Comparison of ENCODE assay signal across 15 cellular contexts in the genomic region with DNA sequence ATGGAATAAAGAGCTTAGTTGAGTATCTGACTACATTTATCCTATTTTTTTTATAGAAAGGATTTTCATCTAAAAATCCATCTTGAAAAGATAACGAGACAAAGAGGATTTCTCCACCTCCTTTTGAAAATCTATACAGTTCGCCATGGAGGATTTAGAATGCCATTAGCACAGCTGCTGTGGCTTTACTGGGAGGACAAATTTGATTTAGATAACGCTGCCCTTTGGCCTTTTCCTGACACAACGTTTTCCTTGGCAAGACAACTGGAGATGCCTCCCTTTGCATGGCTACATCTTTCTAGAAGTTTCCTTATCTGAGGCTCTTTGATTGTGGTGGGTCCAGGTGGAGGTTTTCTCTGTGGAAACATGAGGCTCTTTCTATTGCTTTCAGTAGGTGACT.
"Had no signal": no experiment of that assay in that cellular context is flagged by ENCODE, and none has a peak within 500 bp of the region (broad histone marks: within the 10 kb centered on the region; RNA-seq: fewer than 3 reads in every experiment).

No MANE protein-coding gene starts in this region.

- H3K36me3 Mint-ChIP-seq: brain; mesothelial cell of epicardium; neural progenitor cell; stimulated activated effector memory CD8-positive, alpha-beta T cell treated with anti-CD3 and anti-CD28 coated beads, Interleukin-12 subunit alpha, Interleukin-12 subunit beta, amount 100 ng/mL, for 72 hours had no signal

- H3K27me3 ChIP-seq: foreskin keratinocyte, neural progenitor cell, ovary, upper lobe of left lung had no signal

- DNase-seq: activated CD4-positive, alpha-beta T cell treated with anti-CD3 and anti-CD28 coated beads, Interleukin-2, amount 10 ng/mL, durations not matched to agents 7 days and 5 days; activated T-cell treated with anti-CD3 and anti-CD28 coated beads for 4 hours; cortex of kidney; effector CD4-positive, alpha-beta T cell; foreskin keratinocyte; lower lobe of right lung; ovary; SW 1271; upper lobe of left lung had no signal

- H3K4me3 ChIP-seq: lower lobe of right lung, neural progenitor cell, ovary, upper lobe of left lung had no signal

- H3K9ac ChIP-seq: neural progenitor cell had no signal

- H3K27ac ChIP-seq: foreskin keratinocyte, lower lobe of right lung, neural progenitor cell, ovary had no signal

- H3K9me3 Mint-ChIP-seq: activated T-helper 17 cell treated with anti-CD3 and anti-CD28 coated beads, Interleukin-2, amount 50 U/mL, for 72 hours; brain; mesothelial cell of epicardium; neural progenitor cell; stimulated activated effector memory CD8-positive, alpha-beta T cell treated with anti-CD3 and anti-CD28 coated beads, Interleukin-12 subunit alpha, Interleukin-12 subunit beta, amount 100 ng/mL, for 72 hours had no signal

- H3K27me3 Mint-ChIP-seq: activated CD4-positive, alpha-beta T cell treated with anti-CD3 and anti-CD28 coated beads, Interleukin-2, amount 10 ng/mL, durations not matched to agents 7 days and 5 days; activated T-helper 17 cell treated with anti-CD3 and anti-CD28 coated beads, Interleukin-2, amount 50 U/mL, for 72 hours; brain had no signal

- H3K27ac Mint-ChIP-seq: activated CD4-positive, alpha-beta T cell treated with anti-CD3 and anti-CD28 coated beads, Interleukin-2, amount 10 ng/mL, durations not matched to agents 7 days and 5 days; activated naive CD4-positive, alpha-beta T cell treated with anti-CD3 and anti-CD28 coated beads, Interleukin-2, amount 50 U/mL, for 72 hours; activated T-helper 17 cell treated with anti-CD3 and anti-CD28 coated beads, Interleukin-2, amount 50 U/mL, for 72 hours; brain; mesothelial cell of epicardium; neural progenitor cell; stimulated activated effector memory CD8-positive, alpha-beta T cell treated with anti-CD3 and anti-CD28 coated beads, Interleukin-12 subunit alpha, Interleukin-12 subunit beta, amount 100 ng/mL, for 72 hours had no signal

- H3K4me3 Mint-ChIP-seq: activated CD4-positive, alpha-beta T cell treated with anti-CD3 and anti-CD28 coated beads, Interleukin-2, amount 10 ng/mL, durations not matched to agents 7 days and 5 days; activated T-helper 17 cell treated with anti-CD3 and anti-CD28 coated beads, Interleukin-2, amount 50 U/mL, for 72 hours; brain; mesothelial cell of epicardium; neural progenitor cell; stimulated activated effector memory CD8-positive, alpha-beta T cell treated with anti-CD3 and anti-CD28 coated beads, Interleukin-12 subunit alpha, Interleukin-12 subunit beta, amount 100 ng/mL, for 72 hours had no signal

- H3K9me3 ChIP-seq: lower lobe of right lung, ovary, upper lobe of left lung had no signal

- H3K36me3 ChIP-seq: lower lobe of right lung, neural progenitor cell, ovary, upper lobe of left lung had no signal

- ATAC-seq: activated naive CD4-positive, alpha-beta T cell treated with anti-CD3 and anti-CD28 coated beads, Interleukin-2, amount 50 U/mL, for 72 hours; activated T-helper 17 cell treated with anti-CD3 and anti-CD28 coated beads, Interleukin-2, amount 50 U/mL, for 72 hours; foreskin keratinocyte; lower lobe of right lung; stimulated activated effector memory CD8-positive, alpha-beta T cell treated with anti-CD3 and anti-CD28 coated beads, Interleukin-12 subunit alpha, Interleukin-12 subunit beta, amount 100 ng/mL, for 72 hours had no signal
